ENCODE assay signal across 17 cellular contexts in the genomic region with DNA sequence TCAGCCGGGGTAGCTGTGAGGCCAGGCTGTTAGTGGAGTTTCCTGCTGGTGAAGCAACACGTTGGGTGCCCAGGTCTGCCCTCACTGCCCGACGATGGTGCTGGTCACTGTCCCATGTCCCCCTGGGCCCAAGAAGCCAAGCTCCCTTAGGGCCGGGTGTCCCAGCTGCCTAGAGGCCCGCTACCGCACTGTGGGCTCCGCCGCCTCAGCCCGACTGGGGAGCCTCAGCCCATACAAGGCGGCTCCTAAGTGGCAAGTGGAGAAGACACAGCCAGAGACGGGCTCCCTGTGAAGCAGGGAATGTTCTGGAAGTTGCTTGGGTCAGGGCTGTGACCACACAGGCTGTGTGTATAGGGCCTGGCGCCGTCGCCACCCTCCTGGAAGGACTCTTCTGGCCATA.
DNase-seq lines count a peak whose midpoint lies in the region; ATAC-seq and TF ChIP-seq lines count a peak whose summit lies in the region.
"Had no signal": no experiment of that assay in that cellular context is flagged by ENCODE, and none has a peak within 500 bp of the region (broad histone marks: within the 10 kb centered on the region; RNA-seq: fewer than 3 reads in every experiment).

No MANE protein-coding gene starts in this region.

- H3K36me3 Mint-ChIP-seq in stimulated activated effector memory CD8-positive, alpha-beta T cell treated with anti-CD3 and anti-CD28 coated beads, Interleukin-12 subunit alpha, Interleukin-12 subunit beta, amount 100 ng/mL, for 72 hours: peaks cover 65% of the 10 kb centered on the region
- H3K36me3 Mint-ChIP-seq in CD14-positive monocyte: peaks cover 66 to 98% of the 10 kb centered on the region in 2 donors

- no peaks in the 10 kb centered on the region for H3K9me3 ChIP-seq in left ventricle myocardium inferior (replicated peaks)
- H3K9me3 ChIP-seq in neuronal stem cell (replicated peaks in 1 of 2; ENCODE audit: control insufficient read depth in 2 of 2, insufficient read depth in 1 of 2, low read depth in 1 of 2, low read length in 2 of 2): no peaks in the 10 kb centered on the region
- H3K9me3 ChIP-seq: HAP-1 had no signal

- H3K79me1 ChIP-seq in neuronal stem cell (ENCODE audit: low read depth, low read length): peaks cover 9% of the 10 kb centered on the region

- H4K91ac ChIP-seq in neuronal stem cell (ENCODE audit: low read depth, low read length, poor library complexity): no peak overlapping the region

- DNase-seq in left ventricle myocardium inferior (no peak), cardiac septum (ENCODE audit: low spot score) (no peak), neuronal stem cell (ENCODE audit: low spot score) (no peak), CD14-positive monocyte (ENCODE audit: low spot score) (no peak)
- DNase-seq in stimulated activated effector memory CD8-positive, alpha-beta T cell treated with anti-CD3 and anti-CD28 coated beads, Interleukin-12 subunit alpha, Interleukin-12 subunit beta, amount 100 ng/mL, for 72 hours (ENCODE audit: low spot score in 2 of 2): no peak
- DNase-seq in activated naive CD4-positive, alpha-beta T cell treated with anti-CD3 and anti-CD28 coated beads, Interleukin-2, amount 50 U/mL, for 16 hours: no peak
- DNase-seq: 8988T, Kasumi-1, NCI-H1092 treated with DMSO at 0.1 percent for 48 hours, NCI-H146, NCI-H2081, NCI-H446 treated with DMSO at 0.1 percent for 48 hours, NCI-H69, SHP77 had no signal

- no peak for TF ChIP-seq CTCF in left ventricle myocardium inferior (IDR thresholded peaks at IDR 0.05; ENCODE audit: borderline replicate concordance)
- no peak for TF ChIP-seq CTCF in CD14-positive monocyte (IDR thresholded peaks at IDR 0.05)

- no peak overlapping the region for H2AFZ ChIP-seq in neuronal stem cell (ENCODE audit: low read length)

- H3K27me3 ChIP-seq in left ventricle myocardium inferior (ENCODE audit: low read depth) (no peaks in the 10 kb centered on the region), neuronal stem cell (ENCODE audit: control insufficient read depth in 3 of 3, insufficient read depth in 3 of 3, low read depth in 1 of 3, low read length in 3 of 3) (no peaks in the 10 kb centered on the region)

- H2AK5ac ChIP-seq in neuronal stem cell (ENCODE audit: low read depth, low read length): no peak overlapping the region

- no peak overlapping the region for H2BK120ac ChIP-seq in neuronal stem cell (ENCODE audit: low read depth, low read length)

- H3K4me3 Mint-ChIP-seq in stimulated activated effector memory CD8-positive, alpha-beta T cell treated with anti-CD3 and anti-CD28 coated beads, Interleukin-12 subunit alpha, Interleukin-12 subunit beta, amount 100 ng/mL, for 72 hours: no peak overlapping the region
- no peak overlapping the region for H3K4me3 Mint-ChIP-seq in CD14-positive monocyte

- peak overlapping the region; percentile 80 for H3K23ac ChIP-seq in neuronal stem cell (ENCODE audit: low read depth, low read length, poor library complexity)

- H3K4me2 ChIP-seq in neuronal stem cell (ENCODE audit: insufficient read depth, low read length, poor library complexity, severe bottlenecking): no peak overlapping the region

- H3K4me3 ChIP-seq in left ventricle myocardium inferior (no peak overlapping the region), neuronal stem cell (ENCODE audit: low read length in 2 of 2) (no peak overlapping the region)
- H3K4me3 ChIP-seq: HAP-1 had no signal

- H3K36me3 ChIP-seq in left ventricle myocardium inferior (peaks cover 33% of the 10 kb centered on the region), neuronal stem cell (replicated peaks in 1 of 2; ENCODE audit: control insufficient read depth in 2 of 2, insufficient read depth in 2 of 2, low read length in 2 of 2) (peaks cover 19 to 35% of the 10 kb centered on the region in 2 donors)
- H3K36me3 ChIP-seq: HAP-1 had no signal

- no peak overlapping the region for H4K8ac ChIP-seq in neuronal stem cell (ENCODE audit: low read depth, low read length)

- H3K18ac ChIP-seq in neuronal stem cell (ENCODE audit: low read length): no peak overlapping the region

- H3K27ac ChIP-seq in left ventricle myocardium inferior (replicated peaks) (peak overlapping the region; percentile 66), neuronal stem cell (replicated peaks; ENCODE audit: low read length) (no peak overlapping the region)

- H3K14ac ChIP-seq in neuronal stem cell (ENCODE audit: low read length): peak overlapping the region; percentile 17

- no CpG with 5 or more reads among the region's 15 CpGs for whole genome bisulfite sequencing in neuronal stem cell (ENCODE audit: extremely low coverage in 2 of 2, insufficient read length in 2 of 2, insufficient replicate concordance in 1 of 2), 2 donors

- ATAC-seq in stimulated activated effector memory CD8-positive, alpha-beta T cell treated with anti-CD3 and anti-CD28 coated beads, Interleukin-12 subunit alpha, Interleukin-12 subunit beta, amount 100 ng/mL, for 72 hours: no peak
- no peak for ATAC-seq in HG03095 (IDR thresholded peaks at IDR 0.05; ENCODE audit: unreplicated experiment)
- ATAC-seq in HG03378 (IDR thresholded peaks at IDR 0.05; ENCODE audit: unreplicated experiment): no peak

- H3K9me3 Mint-ChIP-seq in stimulated activated effector memory CD8-positive, alpha-beta T cell treated with anti-CD3 and anti-CD28 coated beads, Interleukin-12 subunit alpha, Interleukin-12 subunit beta, amount 100 ng/mL, for 72 hours: no peaks in the 10 kb centered on the region
- H3K9me3 Mint-ChIP-seq in CD14-positive monocyte: no peaks in the 10 kb centered on the region

- peaks cover 9% of the 10 kb centered on the region for H3K4me1 Mint-ChIP-seq in stimulated activated effector memory CD8-positive, alpha-beta T cell treated with anti-CD3 and anti-CD28 coated beads, Interleukin-12 subunit alpha, Interleukin-12 subunit beta, amount 100 ng/mL, for 72 hours
- H3K4me1 Mint-ChIP-seq in CD14-positive monocyte: no peaks in the 10 kb centered on the region

- H3K4me1 ChIP-seq in left ventricle myocardium inferior (peaks cover 62% of the 10 kb centered on the region), neuronal stem cell (ENCODE audit: control insufficient read depth in 2 of 2, insufficient read depth in 1 of 2, low read depth in 1 of 2, low read length in 2 of 2) (no peaks in the 10 kb centered on the region)
- H3K4me1 ChIP-seq: HAP-1 had no signal

- no peak overlapping the region for H2BK15ac ChIP-seq in neuronal stem cell (ENCODE audit: low read length)

- H2BK12ac ChIP-seq in neuronal stem cell (ENCODE audit: low read length): no peak overlapping the region

- H3K27ac Mint-ChIP-seq in stimulated activated effector memory CD8-positive, alpha-beta T cell treated with anti-CD3 and anti-CD28 coated beads, Interleukin-12 subunit alpha, Interleukin-12 subunit beta, amount 100 ng/mL, for 72 hours: peak overlapping the region; percentile 64
- no peak overlapping the region for H3K27ac Mint-ChIP-seq in CD14-positive monocyte

- H2BK5ac ChIP-seq in neuronal stem cell (ENCODE audit: low read length): no peak overlapping the region

- no peak overlapping the region for H3K9ac ChIP-seq in neuronal stem cell (ENCODE audit: low read depth, low read length, poor library complexity)

- intact Hi-C loops in left ventricle myocardium inferior (cut with micrococcal nuclease) (no loop called here), cardiac septum (cut with DNase I) (no loop called here), CD14-positive monocyte (cut with micrococcal nuclease) (no loop called here)

- H3K4ac ChIP-seq in neuronal stem cell (ENCODE audit: low read length): no peak overlapping the region

- no peaks in the 10 kb centered on the region for H3K27me3 Mint-ChIP-seq in CD14-positive monocyte (ENCODE audit: low read depth in 3 of 3)
